15 cellular contexts compared by ENCODE assay signal in genomic region chr12:113325938-113326337, GRCh38. TPM values are rescaled to one million over a fixed set of nuclear protein-coding genes. Genes with fewer than 3 reads are reported as not detected.
A peak's percentile ranks its signal among the peaks of the same experiment; 100 is the strongest.
DNase-seq lines count a peak whose midpoint lies in the region; ATAC-seq and TF ChIP-seq lines count a peak whose summit lies in the region.
"Had no signal": no experiment of that assay in that cellular context is flagged by ENCODE, and none has a peak within 500 bp of the region (broad histone marks: within the 10 kb centered on the region; RNA-seq: fewer than 3 reads in every experiment).

No MANE protein-coding gene starts in this region.

- H3K4me1 ChIP-seq in mucosa of descending colon (ENCODE audit: low read depth): peaks cover 3% of the 10 kb centered on the region

- no peaks in the 10 kb centered on the region for H3K27me3 ChIP-seq in MG63
- H3K27me3 ChIP-seq: hepatocyte had no signal

- peaks cover 34% of the 10 kb centered on the region for H3K4me1 Mint-ChIP-seq in activated T-cell treated with anti-CD3 and anti-CD28 coated beads, Interleukin-2, amount 50 U/mL, for 24 hours (ENCODE audit: low read depth)

- H3K36me3 ChIP-seq in MG63: no peaks in the 10 kb centered on the region
- no peaks in the 10 kb centered on the region for H3K36me3 ChIP-seq in mucosa of descending colon (ENCODE audit: low read depth)

- H3K9me3 Mint-ChIP-seq in activated T-cell treated with anti-CD3 and anti-CD28 coated beads, Interleukin-2, amount 50 U/mL, for 24 hours: no peaks in the 10 kb centered on the region
- H3K9me3 Mint-ChIP-seq: activated naive CD8-positive, alpha-beta T cell treated with anti-CD3 and anti-CD28 coated beads, Interleukin-2, amount 10 ng/mL, durations not matched to agents 7 days and 5 days had no signal

- peak; percentile 47 for DNase-seq in AG08396 (ENCODE audit: low spot score)
- peak; percentile 88 for DNase-seq in MG63
- DNase-seq in fibroblast of mammary gland (ENCODE audit: low read depth): peak; percentile 83
- peak in 2 of 3 donors; percentile 22 to 41 for DNase-seq in mucosa of descending colon
- DNase-seq in activated T-cell treated with anti-CD3 and anti-CD28 coated beads, Interleukin-2, amount 50 U/mL, for 24 hours: no peak
- no peak for DNase-seq in HuH-7 (ENCODE audit: low spot score)
- no peak for DNase-seq in NCI-H1048 (lab: John Stamatoyannopoulos, UW)
- DNase-seq: activated naive CD8-positive, alpha-beta T cell treated with anti-CD3 and anti-CD28 coated beads, Interleukin-2, amount 10 ng/mL, durations not matched to agents 7 days and 5 days; DND-41; NCI-H1417; NCI-H748 treated with DMSO at 0.1 percent for 48 hours; SHP77 treated with DMSO at 0.1 percent for 48 hours had no signal

- no peak for TF ChIP-seq CTCF in fibroblast of mammary gland (conservative IDR thresholded peaks at IDR 0.05; ENCODE audit: control insufficient read depth, insufficient read depth, low read depth, low read length)
- no peak for TF ChIP-seq CTCF in mucosa of descending colon (IDR thresholded peaks at IDR 0.05)

- peaks cover 69% of the 10 kb centered on the region for H3K36me3 Mint-ChIP-seq in activated T-cell treated with anti-CD3 and anti-CD28 coated beads, Interleukin-2, amount 50 U/mL, for 24 hours (ENCODE audit: low read depth)

- H3K9me3 ChIP-seq in MG63 (0 out of 2 replicates have a peak, but pooled peaks cover 2% of the 10 kb centered on the region), mucosa of descending colon (no peaks in the 10 kb centered on the region)

- H3K27ac Mint-ChIP-seq in activated T-cell treated with anti-CD3 and anti-CD28 coated beads, Interleukin-2, amount 50 U/mL, for 24 hours: no peak overlapping the region
- H3K27ac Mint-ChIP-seq: activated naive CD8-positive, alpha-beta T cell treated with anti-CD3 and anti-CD28 coated beads, Interleukin-2, amount 10 ng/mL, durations not matched to agents 7 days and 5 days; B cell had no signal

- intact Hi-C loops in mucosa of descending colon (cut with DNase I, micrococcal nuclease): no loop called here

- no peak overlapping the region for H3K4me3 ChIP-seq in MG63
- no peak overlapping the region for H3K4me3 ChIP-seq in fibroblast of mammary gland (ENCODE audit: control insufficient read depth, low read depth, low read length)
- H3K4me3 ChIP-seq in mucosa of descending colon: no peak overlapping the region
- H3K4me3 ChIP-seq: hepatocyte had no signal

- ATAC-seq in mucosa of descending colon (peak; percentile 21), GM19397 (IDR thresholded peaks at IDR 0.05; ENCODE audit: unreplicated experiment) (no peak)

- H3K4me3 Mint-ChIP-seq in activated T-cell treated with anti-CD3 and anti-CD28 coated beads, Interleukin-2, amount 50 U/mL, for 24 hours: no peak overlapping the region
- H3K4me3 Mint-ChIP-seq: activated naive CD8-positive, alpha-beta T cell treated with anti-CD3 and anti-CD28 coated beads, Interleukin-2, amount 10 ng/mL, durations not matched to agents 7 days and 5 days; B cell had no signal

- H3K27me3 Mint-ChIP-seq in activated T-cell treated with anti-CD3 and anti-CD28 coated beads, Interleukin-2, amount 50 U/mL, for 24 hours: no peaks in the 10 kb centered on the region
- H3K27me3 Mint-ChIP-seq: activated naive CD8-positive, alpha-beta T cell treated with anti-CD3 and anti-CD28 coated beads, Interleukin-2, amount 10 ng/mL, durations not matched to agents 7 days and 5 days; B cell had no signal

RNA-seq across cellular contexts. Expression of gene SLC8B1, which starts 9.0 kb away (rescaled TPM):
- total RNA-seq in MG63 (2014; rRNA removed; shearing (Covaris generic); ENCODE audit: low replicate concordance): 8.7 and 11.6 TPM in 2 replicates
- total RNA-seq in mucosa of descending colon: 10 to 100 TPM; 40.8 to 65.3 (median 47.2) TPM

RNA-seq across cellular contexts. Expression of gene PLBD2, which starts 32.4 kb away (rescaled TPM):
- total RNA-seq in MG63 (2014; rRNA removed; shearing (Covaris generic); ENCODE audit: low replicate concordance): 5.2 and 6.8 TPM in 2 replicates
- total RNA-seq in mucosa of descending colon: 10 to 100 TPM; 14.3 to 27.8 (median 25.9) TPM

Comparison
In these comparisons a context has a peak if more than half of its experiments do, and no peak if none do; other contexts are left out.
1. DNase-seq: peak in AG08396 (single experiment), MG63 (single experiment), fibroblast of mammary gland (single experiment) and mucosa of descending colon (2 of 3); none in activated T-cell treated with anti-CD3 and anti-CD28 coated beads, Interleukin-2, amount 50 U/mL, for 24 hours (single experiment), HuH-7 (single experiment) and NCI-H1048 (single experiment).